ENCODE assay signal across 26 cellular contexts in the genomic region with DNA sequence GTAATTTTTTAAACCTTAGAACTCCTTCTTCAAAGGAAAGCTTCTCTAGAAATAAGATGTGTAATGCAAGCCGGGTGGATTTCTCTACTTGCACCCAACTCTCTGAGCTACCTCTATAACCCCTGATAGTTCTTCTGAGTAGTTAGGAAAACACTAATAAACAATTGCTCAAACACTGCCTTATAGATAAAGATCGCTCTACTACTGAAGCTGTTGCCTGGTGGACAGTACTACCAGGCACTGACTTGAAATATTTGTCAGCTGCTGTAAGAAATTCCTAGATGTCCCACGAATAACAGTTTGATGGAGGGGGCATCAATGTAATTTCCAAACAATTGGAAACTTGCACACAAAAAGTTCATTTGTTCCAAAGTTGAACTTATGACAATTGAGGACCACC. TPM values are rescaled to one million over a fixed set of nuclear protein-coding genes. Genes with fewer than 3 reads are reported as not detected.
DNase-seq lines count a peak whose midpoint lies in the region; ATAC-seq and TF ChIP-seq lines count a peak whose summit lies in the region.
"Had no signal": no experiment of that assay in that cellular context is flagged by ENCODE, and none has a peak within 500 bp of the region (broad histone marks: within the 10 kb centered on the region; RNA-seq: fewer than 3 reads in every experiment).

No MANE protein-coding gene starts in this region.

- no peak overlapping the region for H4K91ac ChIP-seq in trophoblast cell (ENCODE audit: low read depth, low read length)

- POLR2A ChIA-PET in OCI-LY7 (lab: Charles Lee) = interaction anchor here (0.6 to 3.4 kb wide), 13 partner anchors 10 to 67 kb away, joined by 3 to 29 read pairs (median 4); no protein-coding TSS in a partner anchor

- no peak overlapping the region for H3K4ac ChIP-seq in trophoblast cell (ENCODE audit: low read depth, low read length)

- H3K9ac ChIP-seq in trophoblast cell (ENCODE audit: low read length) = no peak overlapping the region

- no peak overlapping the region for H3K14ac ChIP-seq in trophoblast cell (ENCODE audit: low read length)

- no peaks in the 10 kb centered on the region for H3K79me1 ChIP-seq in trophoblast cell (ENCODE audit: low read length)

- CTCF ChIA-PET in OCI-LY7 (lab: Charles Lee; ENCODE audit: unreplicated experiment) = no interaction called here

- H2BK5ac ChIP-seq in trophoblast cell (ENCODE audit: low read depth, low read length, poor library complexity) = no peak overlapping the region

- peaks cover 24% of the 10 kb centered on the region for H4K20me1 ChIP-seq in OCI-LY7 (ENCODE audit: insufficient read depth, low read length)

- H3K27me3 ChIP-seq in trophoblast cell (ENCODE audit: insufficient read depth, low read length) (no peaks in the 10 kb centered on the region), tibial nerve (no peaks in the 10 kb centered on the region), testis (no peaks in the 10 kb centered on the region)
- H3K27me3 ChIP-seq: MG63, Peyer's patch, uterus had no signal

- no CpG with 5 or more reads among the region's 3 CpGs for WGBS in trophoblast cell (ENCODE audit: extremely low coverage, insufficient coverage, insufficient read length)
- WGBS in tibial nerve, 2 donors = 62 to 66% methylated on average over 3 of the region's 3 CpGs
- 80 to 85% methylated on average over 3 of the region's 3 CpGs for WGBS in testis, 2 donors

- peak overlapping the region; percentile 11 for H3K27ac Mint-ChIP-seq in activated naive CD8-positive, alpha-beta T cell
- H3K27ac Mint-ChIP-seq in activated naive CD8-positive, alpha-beta T cell treated with anti-CD3 and anti-CD28 coated beads, Interleukin-2, amount 50 U/mL, for 24 hours = no peak overlapping the region
- H3K27ac Mint-ChIP-seq: T-helper 1 cell treated with Interleukin-12 subunit alpha and Interleukin-12 subunit beta and Interleukin-4 antibody, amounts not matched to agents 30 μg/mL and 1 μg/mL, for 36 hours had no signal

- peaks cover 99% of the 10 kb centered on the region for H3K79me2 ChIP-seq in OCI-LY7 (ENCODE audit: insufficient read depth, low read depth, low read length)
- no peaks in the 10 kb centered on the region for H3K79me2 ChIP-seq in trophoblast cell (ENCODE audit: control insufficient read depth, insufficient read depth, low read length, poor library complexity)

- H2AFZ ChIP-seq in OCI-LY7 (ENCODE audit: low read length) (no peak overlapping the region), trophoblast cell (ENCODE audit: insufficient read depth, low read length, poor library complexity) (no peak overlapping the region)

- TF ChIP-seq CTCF in OCI-LY7 (conservative IDR thresholded peaks at IDR 0.05; ENCODE audit: low read length) (no peak), tibial nerve (IDR thresholded peaks at IDR 0.05) (no peak), foreskin fibroblast (IDR thresholded peaks at IDR 0.05; ENCODE audit: low read depth, low read length) (no peak), testis (IDR thresholded peaks at IDR 0.05) (no peak)

- H3K4me2 ChIP-seq in OCI-LY7 (ENCODE audit: low read length) (peak overlapping the region; percentile 65), trophoblast cell (ENCODE audit: low read length) (no peak overlapping the region)

- no TSS peak for BruUV-seq in OCI-LY7 (replicated peaks; lab: Mats Ljungman, UMichigan)

- DNase-seq in activated naive CD8-positive, alpha-beta T cell treated with anti-CD3 and anti-CD28 coated beads, Interleukin-2, amount 50 U/mL, for 24 hours = no peak
- DNase-seq in OCI-LY7 (ENCODE audit: low spot score) = no peak
- peak; percentile 28 to 39 for DNase-seq in erythroblast (lab: John Stamatoyannopoulos, UW)
- peak; percentile 34 to 86 for DNase-seq in trophoblast cell
- no peak for DNase-seq in tibial nerve (ENCODE audit: low spot score in 2 of 2)
- DNase-seq in foreskin fibroblast = no peak
- DNase-seq in testis = no peak
- DNase-seq: activated CD4-positive, alpha-beta T cell treated with anti-CD3 and anti-CD28 coated beads for 48 hours; activated T-cell treated with anti-CD3 and anti-CD28 coated beads, Interleukin-2, amount 50 U/mL, for 24 hours; amygdala; Calu3; cortex of kidney; HCEC 1CT; kidney glomerular epithelial cell; MG63; NCI-H2081; NCI-H446 treated with DMSO at 0.1 percent for 48 hours; occipital lobe; Peyer's patch; small intestine; stimulated activated CD4-positive, alpha-beta T cell treated with anti-CD3 and anti-CD28 coated beads, Interleukin-1b, Interleukin-23, amount 100 ng/mL, for 48 hours; uterus had no signal

- no peak for ATAC-seq in activated naive CD8-positive, alpha-beta T cell treated with anti-CD3 and anti-CD28 coated beads, Interleukin-2, amount 50 U/mL, for 24 hours

- no peak overlapping the region for H2BK120ac ChIP-seq in trophoblast cell (ENCODE audit: insufficient read depth, low read length, poor library complexity)

- peaks cover 14% of the 10 kb centered on the region for H3K9me3 Mint-ChIP-seq in activated naive CD8-positive, alpha-beta T cell (ENCODE audit: low read depth)
- H3K9me3 Mint-ChIP-seq in activated naive CD8-positive, alpha-beta T cell treated with anti-CD3 and anti-CD28 coated beads, Interleukin-2, amount 50 U/mL, for 24 hours = peaks cover 23% of the 10 kb centered on the region

- H3K23ac ChIP-seq in trophoblast cell (ENCODE audit: low read length) = no peak overlapping the region

- H2AK5ac ChIP-seq in trophoblast cell (ENCODE audit: low read length) = no peak overlapping the region

- H3K9me2 ChIP-seq in OCI-LY7 (ENCODE audit: insufficient read depth, low read length) = no peaks in the 10 kb centered on the region

- H3K18ac ChIP-seq in trophoblast cell (ENCODE audit: low read length) = no peak overlapping the region

- no peak for TF ChIP-seq EP300 in tibial nerve (IDR thresholded peaks at IDR 0.05)

- H3K4me3 ChIP-seq in OCI-LY7 (ENCODE audit: low read depth, low read length, poor library complexity, severe bottlenecking) = peak overlapping the region; percentile 33
- no peak overlapping the region for H3K4me3 ChIP-seq in trophoblast cell (ENCODE audit: low read depth, low read length)
- H3K4me3 ChIP-seq in tibial nerve = no peak overlapping the region
- no peak overlapping the region for H3K4me3 ChIP-seq in foreskin fibroblast (ENCODE audit: low read depth in 1 of 2, low read length in 2 of 2)
- no peak overlapping the region for H3K4me3 ChIP-seq in testis
- H3K4me3 ChIP-seq: lung, MG63, Peyer's patch, uterus had no signal

- H2BK12ac ChIP-seq in trophoblast cell (ENCODE audit: low read length) = no peak overlapping the region

- H3K27ac ChIP-seq in OCI-LY7 (ENCODE audit: low read depth, low read length, poor library complexity, severe bottlenecking) (no peak overlapping the region), trophoblast cell (ENCODE audit: low read depth, low read length) (no peak overlapping the region), tibial nerve (peak overlapping the region in 2 of 4 donors; percentile 18 to 31), testis (no peak overlapping the region)
- H3K27ac ChIP-seq: Peyer's patch, uterus had no signal

- H3K4me1 ChIP-seq in OCI-LY7 (ENCODE audit: insufficient read depth, low read length, poor library complexity, severe bottlenecking) (peaks cover 27% of the 10 kb centered on the region), trophoblast cell (ENCODE audit: control insufficient read depth in 1 of 2, insufficient read depth in 2 of 2, low read length in 2 of 2) (no peaks in the 10 kb centered on the region), tibial nerve (peaks cover 0 to 49% (median 19%) of the 10 kb centered on the region in 4 donors), testis (no peaks in the 10 kb centered on the region)
- H3K4me1 ChIP-seq: uterus had no signal

- H3K27me3 Mint-ChIP-seq in activated naive CD8-positive, alpha-beta T cell = no peaks in the 10 kb centered on the region
- no peaks in the 10 kb centered on the region for H3K27me3 Mint-ChIP-seq in activated naive CD8-positive, alpha-beta T cell treated with anti-CD3 and anti-CD28 coated beads, Interleukin-2, amount 50 U/mL, for 24 hours
- H3K27me3 Mint-ChIP-seq: activated T-cell treated with anti-CD3 and anti-CD28 coated beads, Interleukin-2, amount 50 U/mL, for 24 hours; IgD-negative memory B cell had no signal

- H3K36me3 ChIP-seq in OCI-LY7 (ENCODE audit: insufficient read depth, low read length) (peaks cover 39% of the 10 kb centered on the region), trophoblast cell (ENCODE audit: control insufficient read depth in 1 of 2, insufficient read depth in 2 of 2, low read length in 2 of 2) (no peaks in the 10 kb centered on the region), tibial nerve (peaks cover 0 to 16% (median 0%) of the 10 kb centered on the region in 3 donors), testis (ENCODE audit: low read depth, missing control alignments) (no peaks in the 10 kb centered on the region)
- H3K36me3 ChIP-seq: Peyer's patch, uterus had no signal

- peaks cover 75% of the 10 kb centered on the region for H3K4me1 Mint-ChIP-seq in activated naive CD8-positive, alpha-beta T cell (ENCODE audit: low read depth)
- H3K4me1 Mint-ChIP-seq in activated naive CD8-positive, alpha-beta T cell treated with anti-CD3 and anti-CD28 coated beads, Interleukin-2, amount 50 U/mL, for 24 hours = peaks cover 80% of the 10 kb centered on the region

- H3K36me3 Mint-ChIP-seq in activated naive CD8-positive, alpha-beta T cell = peaks cover 17% of the 10 kb centered on the region
- peaks cover 33% of the 10 kb centered on the region for H3K36me3 Mint-ChIP-seq in activated naive CD8-positive, alpha-beta T cell treated with anti-CD3 and anti-CD28 coated beads, Interleukin-2, amount 50 U/mL, for 24 hours (ENCODE audit: low read depth)

- no peak overlapping the region for H4K12ac ChIP-seq in trophoblast cell (ENCODE audit: low read depth, low read length)

- H3K9me3 ChIP-seq in OCI-LY7 (ENCODE audit: low read length) (peaks cover 25% of the 10 kb centered on the region; the same call in 1 of the 2 replicates), trophoblast cell (ENCODE audit: insufficient read depth, low read depth, low read length) (no peaks in the 10 kb centered on the region), tibial nerve (peaks cover 0 to 29% (median 9%) of the 10 kb centered on the region in 4 donors), testis (no peaks in the 10 kb centered on the region)
- H3K9me3 ChIP-seq: Peyer's patch, uterus had no signal

- no peak for TF ChIP-seq POLR2A in erythroblast (IDR thresholded peaks at IDR 0.05; ENCODE audit: low read length)
- TF ChIP-seq POLR2A in tibial nerve (IDR thresholded peaks at IDR 0.05) = no peak
- no peak for TF ChIP-seq POLR2A in testis (IDR thresholded peaks at IDR 0.05)

- no peak overlapping the region for H3K4me3 Mint-ChIP-seq in activated naive CD8-positive, alpha-beta T cell
- H3K4me3 Mint-ChIP-seq in activated naive CD8-positive, alpha-beta T cell treated with anti-CD3 and anti-CD28 coated beads, Interleukin-2, amount 50 U/mL, for 24 hours = no peak overlapping the region
- H3K4me3 Mint-ChIP-seq: activated T-cell treated with anti-CD3 and anti-CD28 coated beads, Interleukin-2, amount 50 U/mL, for 24 hours; T-helper 1 cell treated with Interleukin-12 subunit alpha and Interleukin-12 subunit beta and Interleukin-4 antibody, amounts not matched to agents 30 μg/mL and 1 μg/mL, for 36 hours had no signal

- no peak overlapping the region for H4K8ac ChIP-seq in trophoblast cell (ENCODE audit: low read depth, low read length)

- intact Hi-C loops in OCI-LY7 (cut with micrococcal nuclease; ENCODE audit: unreplicated experiment) = loop anchor here (1.0 kb wide), 1 partner anchor 32 kb away; no protein-coding TSS in a partner anchor
- intact Hi-C loops in testis (cut with DNase I; ENCODE audit: low total_unique reads) = no loop called here

RNA-seq across cellular contexts. Expression of gene NR3C1, which starts 42.0 kb away (rescaled TPM):
- 45.0 and 45.6 TPM in 2 replicates for total RNA-seq in OCI-LY7 (2014; rRNA removed; shearing (Covaris generic))
- total RNA-seq in OCI-LY7 (2022) (98.1 and 106 TPM in 2 replicates), tibial nerve (10 to 100 TPM; 47.1 to 86.2 (median 75.8) TPM), testis (10 to 100 TPM; 34.3 to 37.7 TPM)
- 1.3 and 1.4 TPM in 2 replicates for polyA plus RNA-seq in trophoblast cell (2013)
- polyA plus RNA-seq in testis (ENCODE audit: insufficient read depth, low read depth, low replicate concordance) = 33.2 TPM

Comparison
In these comparisons a context has a peak if more than half of its experiments do, and no peak if none do; other contexts are left out.
1. DNase-seq: peak in erythroblast (2 of 2) and trophoblast cell (2 of 2); none in activated naive CD8-positive, alpha-beta T cell treated with anti-CD3 and anti-CD28 coated beads, Interleukin-2, amount 50 U/mL, for 24 hours (single experiment), OCI-LY7 (single experiment), tibial nerve (0 of 2), foreskin fibroblast (0 of 2) and testis (single experiment).